In genomic region chr5:52956014-52956413, GRCh38 we compare ENCODE assay signal across 26 cellular contexts.
"Had no signal": no experiment of that assay in that cellular context is flagged by ENCODE, and none has a peak within 500 bp of the region (broad histone marks: within the 10 kb centered on the region; RNA-seq: fewer than 3 reads in every experiment).

No MANE protein-coding gene starts in this region.

- H3K4me1 Mint-ChIP-seq: central memory CD8-positive, alpha-beta T cell; memory B cell; mesothelial cell of epicardium; natural killer cell had no signal

- H3K27ac Mint-ChIP-seq: memory B cell, mesothelial cell of epicardium, natural killer cell, neural progenitor cell had no signal

- ATAC-seq: esophagus mucosa, left cardiac atrium, lower lobe of right lung, natural killer cell, pancreas had no signal

- H3K4me3 ChIP-seq: dorsolateral prefrontal cortex, lower lobe of right lung, neural progenitor cell, pancreas, prostate gland, sigmoid colon, skin epidermis, stomach had no signal

- FAIRE-seq: endometrium, frontal cortex, pancreas, urothelium cell line had no signal

- H3K9me3 Mint-ChIP-seq: central memory CD8-positive, alpha-beta T cell; neural progenitor cell had no signal

- H3K4me3 Mint-ChIP-seq: central memory CD8-positive, alpha-beta T cell; memory B cell; mesothelial cell of epicardium; natural killer cell; neural progenitor cell had no signal

- DNase-seq: cortex of kidney; dorsolateral prefrontal cortex; effector CD8-positive, alpha-beta T cell; islet precursor cell; left cardiac atrium; lower lobe of right lung; natural killer cell; occipital lobe; pancreas; retina; sigmoid colon; stimulated activated CD4-positive, alpha-beta T cell treated with anti-CD3 and anti-CD28 coated beads, Interleukin-2, amount 100 ng/mL, for 24 hours; stimulated activated naive CD4-positive, alpha-beta T cell; stomach; substantia nigra; trophoblast cell had no signal

- H3K27me3 Mint-ChIP-seq: central memory CD8-positive, alpha-beta T cell had no signal

- H3K36me3 Mint-ChIP-seq: memory B cell, mesothelial cell of epicardium, natural killer cell, neural progenitor cell had no signal
